ENCODE assay signal across 8 cellular contexts in genomic region chr7:106598663-106599342, GRCh38.
DNase-seq lines count a peak whose midpoint lies in the region; ATAC-seq and TF ChIP-seq lines count a peak whose summit lies in the region.

No MANE protein-coding gene starts in this region.

- H3K27ac ChIP-seq in left lung = peak overlapping the region in 1 of 2 donors; percentile 64

- no peak for TF ChIP-seq CTCF in choroid plexus epithelial cell (conservative IDR thresholded peaks at IDR 0.05; ENCODE audit: low read depth, low read length)
- TF ChIP-seq CTCF in left lung (IDR thresholded peaks at IDR 0.05) = no peak

- H3K36me3 ChIP-seq in left lung = no peaks in the 10 kb centered on the region

- H3K9me3 ChIP-seq in left lung = no peaks in the 10 kb centered on the region

- peak; percentile 45 for DNase-seq in A172 (ENCODE audit: low spot score)
- DNase-seq in NCI-H2196 (lab: John Stamatoyannopoulos, UW; ENCODE audit: unreplicated experiment) = peak; percentile 73
- DNase-seq in choroid plexus epithelial cell (ENCODE audit: low read depth) = peak; percentile 81
- DNase-seq in left lung = peak in 1 of 2 donors; percentile 77
- peak; percentile 25 to 39 (median 39) for DNase-seq in stimulated activated CD4-positive, alpha-beta T cell treated with anti-CD3 and anti-CD28 coated beads, TNF-alpha, amount 100 ng/mL, for 4 hours (ENCODE audit: low read depth in 3 of 3)

- peaks cover 0 to 9% of the 10 kb centered on the region in 2 donors for H3K4me1 ChIP-seq in left lung

- intact Hi-C loops in left lung (cut with DNase I) = no loop called here

- peak; percentile 97 for ATAC-seq in GM18868 (IDR thresholded peaks at IDR 0.05; ENCODE audit: unreplicated experiment)
- peak; percentile 99 for ATAC-seq in HG03095 (IDR thresholded peaks at IDR 0.05; ENCODE audit: unreplicated experiment)
- ATAC-seq in activated CD4-positive, CD25-positive, alpha-beta regulatory T cell treated with anti-CD3 and anti-CD28 coated beads, Interleukin-2, amount 50 U/mL, for 24 hours = peak; percentile 98 to 100
- peak; percentile 98 for ATAC-seq in left lung

- H3K27me3 ChIP-seq in left lung = no peaks in the 10 kb centered on the region

- H3K4me3 ChIP-seq in choroid plexus epithelial cell (ENCODE audit: low read depth, low read length) = peak overlapping the region; percentile 67
- H3K4me3 ChIP-seq in left lung = peak overlapping the region in 1 of 2 donors; percentile 32
